ENCODE assay signal across 10 cellular contexts in genomic region chr2:239151201-239152131, GRCh38.
DNase-seq lines count a peak whose midpoint lies in the region; FAIRE-seq and TF ChIP-seq lines count a peak whose summit lies in the region.
"Had no signal": no experiment of that assay in that cellular context is flagged by ENCODE, and none has a peak within 500 bp of the region (broad histone marks: within the 10 kb centered on the region; RNA-seq: fewer than 3 reads in every experiment).

No MANE protein-coding gene starts in this region.

- H3K4me3 Mint-ChIP-seq in MCF 10A (ENCODE audit: unreplicated experiment): no peak overlapping the region
- H3K4me3 Mint-ChIP-seq: activated naive CD4-positive, alpha-beta T cell treated with anti-CD3 and anti-CD28 coated beads, Interleukin-2, amount 50 U/mL, for 24 hours; stimulated activated naive B cell treated with anti-CD40 and anti-IgM and Interleukin-4, amounts not matched to agents 10 μg/mL and 1 μg/mL and 100 μg/mL, for 72 hours had no signal

- H3K4me2 ChIP-seq in neuronal stem cell (ENCODE audit: insufficient read depth, low read length, poor library complexity, severe bottlenecking): no peak overlapping the region
- H3K4me2 ChIP-seq in hepatocyte: no peak overlapping the region

- H2BK12ac ChIP-seq in neuronal stem cell (ENCODE audit: low read length): no peak overlapping the region

- no peaks in the 10 kb centered on the region for H3K79me2 ChIP-seq in hepatocyte

- H3K4me1 Mint-ChIP-seq in MCF 10A (ENCODE audit: insufficient read depth, unreplicated experiment): no peaks in the 10 kb centered on the region

- H3K4me1 ChIP-seq in breast epithelium (no peaks in the 10 kb centered on the region), neuronal stem cell (ENCODE audit: control insufficient read depth in 2 of 2, insufficient read depth in 1 of 2, low read depth in 1 of 2, low read length in 2 of 2) (no peaks in the 10 kb centered on the region), vagina (peaks cover 22% of the 10 kb centered on the region), hepatocyte (ENCODE audit: insufficient read depth) (no peaks in the 10 kb centered on the region)

- H3K27me3 ChIP-seq in breast epithelium (no peaks in the 10 kb centered on the region), neuronal stem cell (ENCODE audit: control insufficient read depth in 3 of 3, insufficient read depth in 3 of 3, low read depth in 1 of 3, low read length in 3 of 3) (no peaks in the 10 kb centered on the region), vagina (no peaks in the 10 kb centered on the region), hepatocyte (no peaks in the 10 kb centered on the region)

- H2BK120ac ChIP-seq in neuronal stem cell (ENCODE audit: low read depth, low read length): no peak overlapping the region

- no TSS peak for BruUV-seq in MCF 10A (replicated peaks; lab: Mats Ljungman, UMichigan)

- H3K4me3 ChIP-seq in breast epithelium (no peak overlapping the region), foreskin fibroblast (ENCODE audit: low read depth in 1 of 2, low read length in 2 of 2) (no peak overlapping the region), neuronal stem cell (ENCODE audit: low read length in 2 of 2) (peak overlapping the region in 1 of 2 donors; percentile 8), vagina (no peak overlapping the region), hepatocyte (no peak overlapping the region)

- H2BK15ac ChIP-seq in neuronal stem cell (ENCODE audit: low read length): no peak overlapping the region

- no peaks in the 10 kb centered on the region for H3K36me3 ChIP-seq in breast epithelium
- H3K36me3 ChIP-seq in neuronal stem cell (replicated peaks in 1 of 2; ENCODE audit: control insufficient read depth in 2 of 2, insufficient read depth in 2 of 2, low read length in 2 of 2): peaks cover 20 to 76% of the 10 kb centered on the region in 2 donors
- H3K36me3 ChIP-seq in vagina: peaks cover 0 to 28% of the 10 kb centered on the region in 2 donors
- H3K36me3 ChIP-seq in hepatocyte (replicated peaks; ENCODE audit: insufficient read depth, low read depth): no peaks in the 10 kb centered on the region

- POLR2A ChIA-PET in MCF 10A (lab: Yijun Ruan, JAX): no interaction called here

- no peak for FAIRE-seq in HTR-8/SVneo (lab: Jason Lieb, UNC)

- H3K9me2 ChIP-seq in hepatocyte (replicated peaks; ENCODE audit: insufficient read depth): no peaks in the 10 kb centered on the region

- TF ChIP-seq POLR2A in breast epithelium (IDR thresholded peaks at IDR 0.05) (no peak), vagina (IDR thresholded peaks at IDR 0.05) (no peak)

- H3K23ac ChIP-seq in neuronal stem cell (ENCODE audit: low read depth, low read length, poor library complexity): peak overlapping the region; percentile 18

- H2AK5ac ChIP-seq in neuronal stem cell (ENCODE audit: low read depth, low read length): no peak overlapping the region

- peak overlapping the region; percentile 48 for H2BK5ac ChIP-seq in neuronal stem cell (ENCODE audit: low read length)

- H2AFZ ChIP-seq in neuronal stem cell (ENCODE audit: low read length): no peak overlapping the region
- no peak overlapping the region for H2AFZ ChIP-seq in hepatocyte

- intact Hi-C loops in breast epithelium (cut with DNase I; ENCODE audit: low total_unique reads): no loop called here
- intact Hi-C loops in MCF 10A (cut with micrococcal nuclease): no loop called here
- intact Hi-C loops in vagina (cut with DNase I): no loop called here

- H4K8ac ChIP-seq in neuronal stem cell (ENCODE audit: low read depth, low read length): no peak overlapping the region

- H3K4ac ChIP-seq in neuronal stem cell (ENCODE audit: low read length): no peak overlapping the region

- H3K9me3 Mint-ChIP-seq in MCF 10A (ENCODE audit: unreplicated experiment): no peaks in the 10 kb centered on the region
- H3K9me3 Mint-ChIP-seq: activated naive CD4-positive, alpha-beta T cell treated with anti-CD3 and anti-CD28 coated beads, Interleukin-2, amount 50 U/mL, for 24 hours had no signal

- no peak overlapping the region for H3K27ac Mint-ChIP-seq in MCF 10A (ENCODE audit: low read depth, unreplicated experiment)
- H3K27ac Mint-ChIP-seq: stimulated activated naive B cell treated with anti-CD40 and anti-IgM and Interleukin-4, amounts not matched to agents 10 μg/mL and 1 μg/mL and 100 μg/mL, for 72 hours had no signal

- peak overlapping the region; percentile 50 for H3K14ac ChIP-seq in neuronal stem cell (ENCODE audit: low read length)

- WGBS in neuronal stem cell (ENCODE audit: extremely low coverage in 2 of 2, insufficient read length in 2 of 2, insufficient replicate concordance in 1 of 2), 2 donors: no CpG with 5 or more reads among the region's 16 CpGs
- 95% methylated on average over 16 of the region's 16 CpGs for WGBS in hepatocyte (ENCODE audit: low lambda C conversion rate, missing lambda C conversion rate)

- H3K27me3 Mint-ChIP-seq in MCF 10A (ENCODE audit: insufficient read depth, unreplicated experiment): no peaks in the 10 kb centered on the region
- H3K27me3 Mint-ChIP-seq: activated naive CD4-positive, alpha-beta T cell treated with anti-CD3 and anti-CD28 coated beads, Interleukin-2, amount 50 U/mL, for 24 hours; stimulated activated naive B cell treated with anti-CD40 and anti-IgM and Interleukin-4, amounts not matched to agents 10 μg/mL and 1 μg/mL and 100 μg/mL, for 72 hours had no signal

- CTCF ChIA-PET in MCF 10A (lab: Yijun Ruan, JAX): interaction anchor here (0.7 kb wide), 1 partner anchor 46 kb away, joined by 3 read pairs; no protein-coding TSS in a partner anchor

- H4K91ac ChIP-seq in neuronal stem cell (ENCODE audit: low read depth, low read length, poor library complexity): no peak overlapping the region

- TF ChIP-seq CTCF in breast epithelium (IDR thresholded peaks at IDR 0.05): no peak
- no peak for TF ChIP-seq CTCF in MCF 10A (IDR thresholded peaks at IDR 0.05; ENCODE audit: unreplicated experiment)
- no peak for TF ChIP-seq CTCF in foreskin fibroblast (IDR thresholded peaks at IDR 0.05; ENCODE audit: low read depth, low read length)
- TF ChIP-seq CTCF in vagina (IDR thresholded peaks at IDR 0.05): no peak
- no peak for TF ChIP-seq CTCF in hepatocyte (IDR thresholded peaks at IDR 0.05; ENCODE audit: poor library complexity)

- H3K36me3 Mint-ChIP-seq in MCF 10A (ENCODE audit: insufficient read depth, unreplicated experiment): peaks cover 26% of the 10 kb centered on the region

- H3K18ac ChIP-seq in neuronal stem cell (ENCODE audit: low read length): peak overlapping the region; percentile 45

- H3K79me1 ChIP-seq in neuronal stem cell (ENCODE audit: low read depth, low read length): peaks cover 8% of the 10 kb centered on the region

- no peaks in the 10 kb centered on the region for H4K20me1 ChIP-seq in hepatocyte (ENCODE audit: insufficient read depth, poor library complexity, severe bottlenecking)

- H3K9me3 ChIP-seq in breast epithelium (no peaks in the 10 kb centered on the region), neuronal stem cell (replicated peaks in 1 of 2; ENCODE audit: control insufficient read depth in 2 of 2, insufficient read depth in 1 of 2, low read depth in 1 of 2, low read length in 2 of 2) (no peaks in the 10 kb centered on the region), vagina (no peaks in the 10 kb centered on the region), hepatocyte (ENCODE audit: low read depth) (no peaks in the 10 kb centered on the region)

- peak in 1 of 2 donors; percentile 33 for DNase-seq in breast epithelium (ENCODE audit: low spot score in 2 of 2)
- DNase-seq in MCF 10A (ENCODE audit: unreplicated experiment): no peak
- DNase-seq in foreskin fibroblast: peak; percentile 34 to 51
- DNase-seq in neuronal stem cell (ENCODE audit: low spot score): no peak
- DNase-seq in vagina (ENCODE audit: extremely low spot score in 2 of 2): no peak
- DNase-seq in hepatocyte (ENCODE audit: low spot score): no peak
- DNase-seq in DMS 273 (lab: John Stamatoyannopoulos, UW; ENCODE audit: unreplicated experiment): no peak
- DNase-seq in HTR-8/SVneo (ENCODE audit: insufficient read length, low spot score): no peak
- DNase-seq: stimulated activated naive B cell treated with anti-CD40 and anti-IgM and Interleukin-4, amounts not matched to agents 10 μg/mL and 1 μg/mL and 100 μg/mL, for 72 hours had no signal

- H3K27ac ChIP-seq in breast epithelium (peak overlapping the region; percentile 71 to 84), neuronal stem cell (replicated peaks; ENCODE audit: low read length) (no peak overlapping the region), vagina (peak overlapping the region; percentile 84), hepatocyte (no peak overlapping the region)

- H3K9ac ChIP-seq in neuronal stem cell (ENCODE audit: low read depth, low read length, poor library complexity): no peak overlapping the region

Comparison
In these comparisons a context has a peak if more than half of its experiments do, and no peak if none do; other contexts are left out.
1. DNase-seq: peak in foreskin fibroblast (2 of 2); none in MCF 10A (single experiment), neuronal stem cell (single experiment), vagina (0 of 2), hepatocyte (single experiment), DMS 273 (single experiment) and HTR-8/SVneo (single experiment).
2. H3K27ac ChIP-seq: peak in breast epithelium (2 of 2) and vagina (single experiment); none in neuronal stem cell (single experiment) and hepatocyte (single experiment).